1 cellular context compared by ENCODE assay signal in the genomic region with DNA sequence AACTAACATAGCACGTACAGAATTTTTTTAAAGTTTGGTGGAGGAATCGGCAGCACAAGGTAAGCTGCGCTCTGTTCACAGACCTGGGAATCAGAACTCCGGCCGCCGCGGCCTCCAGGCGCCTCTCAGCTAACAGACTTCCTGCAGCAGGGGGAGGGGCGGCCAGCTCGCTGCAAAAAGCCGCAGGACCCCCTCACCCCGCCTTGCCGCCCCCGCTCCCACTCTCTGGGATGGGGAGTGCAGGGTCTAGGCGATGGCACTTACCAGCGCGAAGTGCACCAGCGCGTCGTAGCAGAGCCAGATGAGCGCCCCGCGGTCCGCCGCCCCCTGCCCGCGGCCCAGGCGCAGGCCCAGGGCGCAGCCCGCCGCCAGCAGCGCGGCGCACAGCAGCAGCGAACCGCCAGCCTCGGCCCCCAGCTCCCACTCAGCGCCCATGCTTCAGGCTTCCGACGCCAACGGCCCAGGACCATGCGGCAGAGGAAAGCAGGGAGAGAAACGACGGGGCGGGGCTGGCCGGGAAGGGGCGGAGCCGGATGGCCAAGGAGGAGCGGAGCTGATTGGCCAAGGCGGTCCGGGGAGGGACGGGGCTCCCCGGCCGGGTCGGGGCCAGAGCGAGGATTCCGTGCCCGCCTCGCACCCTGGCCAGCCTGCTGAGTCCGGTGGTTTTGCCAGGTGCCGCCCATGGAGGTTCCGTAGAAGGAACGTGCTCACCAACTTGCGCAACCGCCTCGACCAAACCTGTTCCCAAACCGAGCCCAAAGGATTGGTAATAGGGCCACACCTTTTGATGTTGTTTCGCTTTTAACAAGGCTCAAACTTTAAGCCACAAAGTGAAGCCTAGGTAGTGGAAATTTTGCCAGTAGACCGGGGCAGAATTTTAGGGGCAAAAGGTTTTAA.
TF ChIP-seq lines count a peak whose summit lies in the region.

A gene (minus strand): TSS at position 497 of the 897 bp plus-strand sequence. CDS start 62 bp downstream, at position 435.

TF ChIP-seq in HepG2, 621 proteins besides CTCF, POLR2A, EP300 and RAD21 (continued from another document and continues in another):
- TF ChIP-seq, protein P1, sequence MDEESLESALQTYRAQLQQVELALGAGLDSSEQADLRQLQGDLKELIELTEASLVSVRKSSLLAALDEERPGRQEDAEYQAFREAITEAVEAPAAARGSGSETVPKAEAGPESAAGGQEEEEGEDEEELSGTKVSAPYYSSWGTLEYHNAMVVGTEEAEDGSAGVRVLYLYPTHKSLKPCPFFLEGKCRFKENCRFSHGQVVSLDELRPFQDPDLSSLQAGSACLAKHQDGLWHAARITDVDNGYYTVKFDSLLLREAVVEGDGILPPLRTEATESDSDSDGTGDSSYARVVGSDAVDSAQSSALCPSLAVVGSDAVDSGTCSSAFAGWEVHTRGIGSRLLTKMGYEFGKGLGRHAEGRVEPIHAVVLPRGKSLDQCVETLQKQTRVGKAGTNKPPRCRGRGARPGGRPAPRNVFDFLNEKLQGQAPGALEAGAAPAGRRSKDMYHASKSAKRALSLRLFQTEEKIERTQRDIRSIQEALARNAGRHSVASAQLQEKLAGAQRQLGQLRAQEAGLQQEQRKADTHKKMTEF (CRISPR knock-in tag; IDR thresholded peaks at IDR 0.05), result peak; percentile 81
- TF ChIP-seq GATA4 (IDR thresholded peaks at IDR 0.05; ENCODE audit: borderline replicate concordance, low read depth), result peak; percentile 37; the same call in 1 of the 2 replicates
- TF ChIP-seq, protein P2, sequence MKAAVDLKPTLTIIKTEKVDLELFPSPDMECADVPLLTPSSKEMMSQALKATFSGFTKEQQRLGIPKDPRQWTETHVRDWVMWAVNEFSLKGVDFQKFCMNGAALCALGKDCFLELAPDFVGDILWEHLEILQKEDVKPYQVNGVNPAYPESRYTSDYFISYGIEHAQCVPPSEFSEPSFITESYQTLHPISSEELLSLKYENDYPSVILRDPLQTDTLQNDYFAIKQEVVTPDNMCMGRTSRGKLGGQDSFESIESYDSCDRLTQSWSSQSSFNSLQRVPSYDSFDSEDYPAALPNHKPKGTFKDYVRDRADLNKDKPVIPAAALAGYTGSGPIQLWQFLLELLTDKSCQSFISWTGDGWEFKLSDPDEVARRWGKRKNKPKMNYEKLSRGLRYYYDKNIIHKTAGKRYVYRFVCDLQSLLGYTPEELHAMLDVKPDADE (CRISPR knock-in tag; IDR thresholded peaks at IDR 0.05), result no peak; the same call in 1 of the 2 replicates
- TF ChIP-seq ZNF143 (CRISPR knock-in tag; IDR thresholded peaks at IDR 0.05), result no peak; the same call in 1 of the 2 replicates
- peak; percentile 88 for TF ChIP-seq ASH2L (IDR thresholded peaks at IDR 0.05; ENCODE audit: insufficient read length, low read depth, low read length)
- peak; percentile 84; the same call in 1 of the 2 replicates for TF ChIP-seq ZNF552 (CRISPR knock-in tag; IDR thresholded peaks at IDR 0.05; ENCODE audit: borderline replicate concordance)
- TF ChIP-seq, protein P3, sequence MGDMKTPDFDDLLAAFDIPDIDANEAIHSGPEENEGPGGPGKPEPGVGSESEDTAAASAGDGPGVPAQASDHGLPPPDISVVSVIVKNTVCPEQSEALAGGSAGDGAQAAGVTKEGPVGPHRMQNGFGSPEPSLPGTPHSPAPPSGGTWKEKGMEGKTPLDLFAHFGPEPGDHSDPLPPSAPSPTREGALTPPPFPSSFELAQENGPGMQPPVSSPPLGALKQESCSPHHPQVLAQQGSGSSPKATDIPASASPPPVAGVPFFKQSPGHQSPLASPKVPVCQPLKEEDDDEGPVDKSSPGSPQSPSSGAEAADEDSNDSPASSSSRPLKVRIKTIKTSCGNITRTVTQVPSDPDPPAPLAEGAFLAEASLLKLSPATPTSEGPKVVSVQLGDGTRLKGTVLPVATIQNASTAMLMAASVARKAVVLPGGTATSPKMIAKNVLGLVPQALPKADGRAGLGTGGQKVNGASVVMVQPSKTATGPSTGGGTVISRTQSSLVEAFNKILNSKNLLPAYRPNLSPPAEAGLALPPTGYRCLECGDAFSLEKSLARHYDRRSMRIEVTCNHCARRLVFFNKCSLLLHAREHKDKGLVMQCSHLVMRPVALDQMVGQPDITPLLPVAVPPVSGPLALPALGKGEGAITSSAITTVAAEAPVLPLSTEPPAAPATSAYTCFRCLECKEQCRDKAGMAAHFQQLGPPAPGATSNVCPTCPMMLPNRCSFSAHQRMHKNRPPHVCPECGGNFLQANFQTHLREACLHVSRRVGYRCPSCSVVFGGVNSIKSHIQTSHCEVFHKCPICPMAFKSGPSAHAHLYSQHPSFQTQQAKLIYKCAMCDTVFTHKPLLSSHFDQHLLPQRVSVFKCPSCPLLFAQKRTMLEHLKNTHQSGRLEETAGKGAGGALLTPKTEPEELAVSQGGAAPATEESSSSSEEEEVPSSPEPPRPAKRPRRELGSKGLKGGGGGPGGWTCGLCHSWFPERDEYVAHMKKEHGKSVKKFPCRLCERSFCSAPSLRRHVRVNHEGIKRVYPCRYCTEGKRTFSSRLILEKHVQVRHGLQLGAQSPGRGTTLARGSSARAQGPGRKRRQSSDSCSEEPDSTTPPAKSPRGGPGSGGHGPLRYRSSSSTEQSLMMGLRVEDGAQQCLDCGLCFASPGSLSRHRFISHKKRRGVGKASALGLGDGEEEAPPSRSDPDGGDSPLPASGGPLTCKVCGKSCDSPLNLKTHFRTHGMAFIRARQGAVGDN (CRISPR knock-in tag; IDR thresholded peaks at IDR 0.05), result peak; percentile 98
- TF ChIP-seq, protein P4, sequence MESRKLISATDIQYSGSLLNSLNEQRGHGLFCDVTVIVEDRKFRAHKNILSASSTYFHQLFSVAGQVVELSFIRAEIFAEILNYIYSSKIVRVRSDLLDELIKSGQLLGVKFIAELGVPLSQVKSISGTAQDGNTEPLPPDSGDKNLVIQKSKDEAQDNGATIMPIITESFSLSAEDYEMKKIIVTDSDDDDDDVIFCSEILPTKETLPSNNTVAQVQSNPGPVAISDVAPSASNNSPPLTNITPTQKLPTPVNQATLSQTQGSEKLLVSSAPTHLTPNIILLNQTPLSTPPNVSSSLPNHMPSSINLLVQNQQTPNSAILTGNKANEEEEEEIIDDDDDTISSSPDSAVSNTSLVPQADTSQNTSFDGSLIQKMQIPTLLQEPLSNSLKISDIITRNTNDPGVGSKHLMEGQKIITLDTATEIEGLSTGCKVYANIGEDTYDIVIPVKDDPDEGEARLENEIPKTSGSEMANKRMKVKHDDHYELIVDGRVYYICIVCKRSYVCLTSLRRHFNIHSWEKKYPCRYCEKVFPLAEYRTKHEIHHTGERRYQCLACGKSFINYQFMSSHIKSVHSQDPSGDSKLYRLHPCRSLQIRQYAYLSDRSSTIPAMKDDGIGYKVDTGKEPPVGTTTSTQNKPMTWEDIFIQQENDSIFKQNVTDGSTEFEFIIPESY (CRISPR knock-in tag; IDR thresholded peaks at IDR 0.05), result no peak
- TF ChIP-seq, protein P5, sequence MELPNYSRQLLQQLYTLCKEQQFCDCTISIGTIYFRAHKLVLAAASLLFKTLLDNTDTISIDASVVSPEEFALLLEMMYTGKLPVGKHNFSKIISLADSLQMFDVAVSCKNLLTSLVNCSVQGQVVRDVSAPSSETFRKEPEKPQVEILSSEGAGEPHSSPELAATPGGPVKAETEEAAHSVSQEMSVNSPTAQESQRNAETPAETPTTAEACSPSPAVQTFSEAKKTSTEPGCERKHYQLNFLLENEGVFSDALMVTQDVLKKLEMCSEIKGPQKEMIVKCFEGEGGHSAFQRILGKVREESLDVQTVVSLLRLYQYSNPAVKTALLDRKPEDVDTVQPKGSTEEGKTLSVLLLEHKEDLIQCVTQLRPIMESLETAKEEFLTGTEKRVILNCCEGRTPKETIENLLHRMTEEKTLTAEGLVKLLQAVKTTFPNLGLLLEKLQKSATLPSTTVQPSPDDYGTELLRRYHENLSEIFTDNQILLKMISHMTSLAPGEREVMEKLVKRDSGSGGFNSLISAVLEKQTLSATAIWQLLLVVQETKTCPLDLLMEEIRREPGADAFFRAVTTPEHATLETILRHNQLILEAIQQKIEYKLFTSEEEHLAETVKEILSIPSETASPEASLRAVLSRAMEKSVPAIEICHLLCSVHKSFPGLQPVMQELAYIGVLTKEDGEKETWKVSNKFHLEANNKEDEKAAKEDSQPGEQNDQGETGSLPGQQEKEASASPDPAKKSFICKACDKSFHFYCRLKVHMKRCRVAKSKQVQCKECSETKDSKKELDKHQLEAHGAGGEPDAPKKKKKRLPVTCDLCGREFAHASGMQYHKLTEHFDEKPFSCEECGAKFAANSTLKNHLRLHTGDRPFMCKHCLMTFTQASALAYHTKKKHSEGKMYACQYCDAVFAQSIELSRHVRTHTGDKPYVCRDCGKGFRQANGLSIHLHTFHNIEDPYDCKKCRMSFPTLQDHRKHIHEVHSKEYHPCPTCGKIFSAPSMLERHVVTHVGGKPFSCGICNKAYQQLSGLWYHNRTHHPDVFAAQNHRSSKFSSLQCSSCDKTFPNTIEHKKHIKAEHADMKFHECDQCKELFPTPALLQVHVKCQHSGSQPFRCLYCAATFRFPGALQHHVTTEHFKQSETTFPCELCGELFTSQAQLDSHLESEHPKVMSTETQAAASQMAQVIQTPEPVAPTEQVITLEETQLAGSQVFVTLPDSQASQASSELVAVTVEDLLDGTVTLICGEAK (IDR thresholded peaks at IDR 0.05), result no peak
- TF ChIP-seq, protein P5 (CRISPR knock-in tag; IDR thresholded peaks at IDR 0.05), result peak; percentile 85
- TF ChIP-seq, protein P6, sequence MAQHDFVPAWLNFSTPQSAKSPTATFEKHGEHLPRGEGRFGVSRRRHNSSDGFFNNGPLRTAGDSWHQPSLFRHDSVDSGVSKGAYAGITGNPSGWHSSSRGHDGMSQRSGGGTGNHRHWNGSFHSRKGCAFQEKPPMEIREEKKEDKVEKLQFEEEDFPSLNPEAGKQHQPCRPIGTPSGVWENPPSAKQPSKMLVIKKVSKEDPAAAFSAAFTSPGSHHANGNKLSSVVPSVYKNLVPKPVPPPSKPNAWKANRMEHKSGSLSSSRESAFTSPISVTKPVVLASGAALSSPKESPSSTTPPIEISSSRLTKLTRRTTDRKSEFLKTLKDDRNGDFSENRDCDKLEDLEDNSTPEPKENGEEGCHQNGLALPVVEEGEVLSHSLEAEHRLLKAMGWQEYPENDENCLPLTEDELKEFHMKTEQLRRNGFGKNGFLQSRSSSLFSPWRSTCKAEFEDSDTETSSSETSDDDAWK (CRISPR knock-in tag; IDR thresholded peaks at IDR 0.05), result no peak
- TF ChIP-seq, protein P7, sequence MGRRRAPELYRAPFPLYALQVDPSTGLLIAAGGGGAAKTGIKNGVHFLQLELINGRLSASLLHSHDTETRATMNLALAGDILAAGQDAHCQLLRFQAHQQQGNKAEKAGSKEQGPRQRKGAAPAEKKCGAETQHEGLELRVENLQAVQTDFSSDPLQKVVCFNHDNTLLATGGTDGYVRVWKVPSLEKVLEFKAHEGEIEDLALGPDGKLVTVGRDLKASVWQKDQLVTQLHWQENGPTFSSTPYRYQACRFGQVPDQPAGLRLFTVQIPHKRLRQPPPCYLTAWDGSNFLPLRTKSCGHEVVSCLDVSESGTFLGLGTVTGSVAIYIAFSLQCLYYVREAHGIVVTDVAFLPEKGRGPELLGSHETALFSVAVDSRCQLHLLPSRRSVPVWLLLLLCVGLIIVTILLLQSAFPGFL (CRISPR knock-in tag; IDR thresholded peaks at IDR 0.05), result no peak; the same call in 1 of the 2 replicates
- TF ChIP-seq, protein P8, sequence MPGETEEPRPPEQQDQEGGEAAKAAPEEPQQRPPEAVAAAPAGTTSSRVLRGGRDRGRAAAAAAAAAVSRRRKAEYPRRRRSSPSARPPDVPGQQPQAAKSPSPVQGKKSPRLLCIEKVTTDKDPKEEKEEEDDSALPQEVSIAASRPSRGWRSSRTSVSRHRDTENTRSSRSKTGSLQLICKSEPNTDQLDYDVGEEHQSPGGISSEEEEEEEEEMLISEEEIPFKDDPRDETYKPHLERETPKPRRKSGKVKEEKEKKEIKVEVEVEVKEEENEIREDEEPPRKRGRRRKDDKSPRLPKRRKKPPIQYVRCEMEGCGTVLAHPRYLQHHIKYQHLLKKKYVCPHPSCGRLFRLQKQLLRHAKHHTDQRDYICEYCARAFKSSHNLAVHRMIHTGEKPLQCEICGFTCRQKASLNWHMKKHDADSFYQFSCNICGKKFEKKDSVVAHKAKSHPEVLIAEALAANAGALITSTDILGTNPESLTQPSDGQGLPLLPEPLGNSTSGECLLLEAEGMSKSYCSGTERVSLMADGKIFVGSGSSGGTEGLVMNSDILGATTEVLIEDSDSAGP (CRISPR knock-in tag; IDR thresholded peaks at IDR 0.05; ENCODE audit: borderline replicate concordance), result peak; percentile 68
- no peak for TF ChIP-seq PTBP1 (IDR thresholded peaks at IDR 0.05; ENCODE audit: low read depth, low read length, poor library complexity, severe bottlenecking)
- no peak for TF ChIP-seq HMGA1 (CRISPR knock-in tag; conservative IDR thresholded peaks at IDR 0.05)
- TF ChIP-seq, protein P9, sequence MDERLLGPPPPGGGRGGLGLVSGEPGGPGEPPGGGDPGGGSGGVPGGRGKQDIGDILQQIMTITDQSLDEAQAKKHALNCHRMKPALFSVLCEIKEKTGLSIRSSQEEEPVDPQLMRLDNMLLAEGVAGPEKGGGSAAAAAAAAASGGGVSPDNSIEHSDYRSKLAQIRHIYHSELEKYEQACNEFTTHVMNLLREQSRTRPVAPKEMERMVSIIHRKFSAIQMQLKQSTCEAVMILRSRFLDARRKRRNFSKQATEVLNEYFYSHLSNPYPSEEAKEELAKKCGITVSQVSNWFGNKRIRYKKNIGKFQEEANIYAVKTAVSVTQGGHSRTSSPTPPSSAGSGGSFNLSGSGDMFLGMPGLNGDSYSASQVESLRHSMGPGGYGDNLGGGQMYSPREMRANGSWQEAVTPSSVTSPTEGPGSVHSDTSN (CRISPR knock-in tag; IDR thresholded peaks at IDR 0.05), result no peak
- no peak; the same call in 1 of the 2 replicates for TF ChIP-seq KAT7 (CRISPR knock-in tag; IDR thresholded peaks at IDR 0.05; ENCODE audit: borderline replicate concordance)
- peak; percentile 45; the same call in 1 of the 2 replicates for TF ChIP-seq ZMYM3 (CRISPR knock-in tag; IDR thresholded peaks at IDR 0.05)
- TF ChIP-seq SYNCRIP (IDR thresholded peaks at IDR 0.05; ENCODE audit: insufficient read depth, low read depth, low read length), result no peak
- TF ChIP-seq ZNF850 (CRISPR knock-in tag; conservative IDR thresholded peaks at IDR 0.05), result 0 out of 2 replicates have a peak, but pooled peaks have one; percentile 59
